In genomic region chr6:81981812-81982211, GRCh38 we compare ENCODE assay signal across 10 cellular contexts.
DNase-seq lines count a peak whose midpoint lies in the region; ATAC-seq, FAIRE-seq and TF ChIP-seq lines count a peak whose summit lies in the region.
"Had no signal": no experiment of that assay in that cellular context is flagged by ENCODE, and none has a peak within 500 bp of the region (broad histone marks: within the 10 kb centered on the region; RNA-seq: fewer than 3 reads in every experiment).

No MANE protein-coding gene starts in this region.

- peaks cover 51% of the 10 kb centered on the region for H3K9me3 Mint-ChIP-seq in mesothelial cell of epicardium

- H3K4me3 ChIP-seq in mesenchymal stem cell (ENCODE audit: insufficient read depth in 1 of 2, low read depth in 1 of 2, low read length in 2 of 2): peak overlapping the region in 1 of 2 experiments; percentile 27

- H3K27me3 Mint-ChIP-seq in mesothelial cell of epicardium (ENCODE audit: low read depth): no peaks in the 10 kb centered on the region

- no peak overlapping the region for H2AFZ ChIP-seq in mesenchymal stem cell (ENCODE audit: low read depth, low read length)

- H2BK5ac ChIP-seq in mesenchymal stem cell (ENCODE audit: low read depth, low read length, poor library complexity, severe bottlenecking): no peak overlapping the region

- no peak overlapping the region for H3K18ac ChIP-seq in mesenchymal stem cell (ENCODE audit: low read depth in 1 of 2, low read length in 2 of 2)

- H4K91ac ChIP-seq in mesenchymal stem cell (ENCODE audit: low read length): no peak overlapping the region

- no peak overlapping the region for H3K27ac Mint-ChIP-seq in mesothelial cell of epicardium
- H3K27ac Mint-ChIP-seq: nephron had no signal

- peak overlapping the region; percentile 63 for H3K9ac ChIP-seq in mesenchymal stem cell (ENCODE audit: low read length)

- WGBS in mesenchymal stem cell: no CpG with 5 or more reads among the region's 1 CpG

- no peak for TF ChIP-seq CTCF in mesothelial cell of epicardium (IDR thresholded peaks at IDR 0.05; ENCODE audit: unreplicated experiment)

- no peak overlapping the region for H3K23ac ChIP-seq in mesenchymal stem cell (ENCODE audit: low read length in 2 of 2)

- H2BK120ac ChIP-seq in mesenchymal stem cell (ENCODE audit: low read depth, low read length): no peak overlapping the region

- H2BK12ac ChIP-seq in mesenchymal stem cell (ENCODE audit: low read length in 2 of 2): no peak overlapping the region

- peaks cover 3% of the 10 kb centered on the region for H3K4me1 Mint-ChIP-seq in mesothelial cell of epicardium
- H3K4me1 Mint-ChIP-seq: nephron had no signal

- DNase-seq in GM12892 (ENCODE audit: insufficient read length) (no peak), amniotic epithelial cell (ENCODE audit: low read depth) (peak; percentile 60), mesenchymal stem cell (peak; percentile 39), mesothelial cell of epicardium (ENCODE audit: low spot score in 2 of 2, unreplicated experiment in 2 of 2) (no peak), SKM-1 treated with dmso at 0.1 percent for 144 hours (lab: John Stamatoyannopoulos, UW; ENCODE audit: unreplicated experiment) (no peak)
- DNase-seq in activated CD4-positive, alpha-beta T cell treated with anti-CD3 and anti-CD28 coated beads, Interleukin-2, amount 50 U/mL, for 4 hours: no peak
- no peak for DNase-seq in activated CD8-positive, alpha-beta memory T cell treated with anti-CD3 and anti-CD28 coated beads, Interleukin-2, amount 50 U/mL, for 4 hours
- DNase-seq: DMS79 had no signal

- no peak overlapping the region for H3K4me3 Mint-ChIP-seq in mesothelial cell of epicardium
- H3K4me3 Mint-ChIP-seq: nephron had no signal

- H3K4me1 ChIP-seq in mesenchymal stem cell (ENCODE audit: control insufficient read depth, insufficient read depth, low read depth, low read length): no peaks in the 10 kb centered on the region

- peak; percentile 43 for ATAC-seq in HG03025 (IDR thresholded peaks at IDR 0.05; ENCODE audit: low FRiP score, unreplicated experiment)

- H3K4me2 ChIP-seq in mesenchymal stem cell (ENCODE audit: low read length, poor library complexity, severe bottlenecking): no peak overlapping the region

- peaks cover 7% of the 10 kb centered on the region for H3K36me3 Mint-ChIP-seq in mesothelial cell of epicardium

- no peak overlapping the region for H2BK15ac ChIP-seq in mesenchymal stem cell (ENCODE audit: low read depth, poor library complexity, severe bottlenecking)

- no peaks in the 10 kb centered on the region for H3K79me1 ChIP-seq in mesenchymal stem cell (replicated peaks; ENCODE audit: low read length, poor library complexity, severe bottlenecking)

- peak; percentile 51 for FAIRE-seq in GM12892 (lab: Jason Lieb, UNC)

- H3K27ac ChIP-seq in mesenchymal stem cell (ENCODE audit: low read length, poor library complexity, severe bottlenecking): peak overlapping the region; percentile 6

- no peak for TF ChIP-seq POLR2A in GM12892 (IDR thresholded peaks at IDR 0.05; ENCODE audit: low read depth, low read length)

- H2AK5ac ChIP-seq in mesenchymal stem cell (ENCODE audit: low read length, severe bottlenecking): no peak overlapping the region

- no peaks in the 10 kb centered on the region for H3K9me3 ChIP-seq in mesenchymal stem cell (ENCODE audit: control insufficient read depth, low read length)

- H3K27me3 ChIP-seq in mesenchymal stem cell (ENCODE audit: control insufficient read depth in 1 of 2, insufficient read depth in 1 of 2, low read length in 2 of 2): no peaks in the 10 kb centered on the region

- H3K14ac ChIP-seq in mesenchymal stem cell (ENCODE audit: low read length in 2 of 2): no peak overlapping the region

- no peak overlapping the region for H3K4ac ChIP-seq in mesenchymal stem cell (ENCODE audit: low read depth in 1 of 2, low read length in 2 of 2)

- no peaks in the 10 kb centered on the region for H3K36me3 ChIP-seq in mesenchymal stem cell (ENCODE audit: control insufficient read depth in 1 of 2, insufficient read depth in 2 of 2, low read depth in 1 of 2, low read length in 2 of 2)

- H4K8ac ChIP-seq in mesenchymal stem cell (ENCODE audit: low read length): no peak overlapping the region

Comparison
In these comparisons a context has a peak if more than half of its experiments do, and no peak if none do; other contexts are left out.
1. DNase-seq: peak in amniotic epithelial cell (single experiment) and mesenchymal stem cell (single experiment); none in GM12892 (single experiment), activated CD4-positive, alpha-beta T cell treated with anti-CD3 and anti-CD28 coated beads, Interleukin-2, amount 50 U/mL, for 4 hours (0 of 2), mesothelial cell of epicardium (0 of 2), SKM-1 treated with dmso at 0.1 percent for 144 hours (single experiment) and activated CD8-positive, alpha-beta memory T cell treated with anti-CD3 and anti-CD28 coated beads, Interleukin-2, amount 50 U/mL, for 4 hours (single experiment).